In genomic region chr20:60046860-60047259, GRCh38 we compare ENCODE assay signal across 1 cellular context.
TF ChIP-seq lines count a peak whose summit lies in the region.

No MANE protein-coding gene starts in this region.

TF ChIP-seq in GM23338, 12 proteins besides CTCF, POLR2A, EP300 and RAD21 (continued from another document):
- no peak for TF ChIP-seq ETS1 (IDR thresholded peaks at IDR 0.05)
- TF ChIP-seq EZH2 (IDR thresholded peaks at IDR 0.05; ENCODE audit: low read depth, unreplicated experiment), result no peak
- TF ChIP-seq ZNF462 (CRISPR knock-in tag; IDR thresholded peaks at IDR 0.05), result no peak
- TF ChIP-seq JUNB (IDR thresholded peaks at IDR 0.05; ENCODE audit: unreplicated experiment), result no peak
TF ChIP-seq in GM23338: peak in this region for 0.
